17 cellular contexts compared by ENCODE assay signal in genomic region chr4:12409507-12410190, GRCh38.
DNase-seq lines count a peak whose midpoint lies in the region; ATAC-seq, FAIRE-seq and TF ChIP-seq lines count a peak whose summit lies in the region.
"Had no signal": no experiment of that assay in that cellular context is flagged by ENCODE, and none has a peak within 500 bp of the region (broad histone marks: within the 10 kb centered on the region; RNA-seq: fewer than 3 reads in every experiment).

No MANE protein-coding gene starts in this region.

- no peaks in the 10 kb centered on the region for H3K9me2 ChIP-seq in MM.1S (replicated peaks; ENCODE audit: insufficient read depth, low read length)

- H3K36me3 ChIP-seq in MM.1S (replicated peaks; ENCODE audit: insufficient read depth, low read length) = no peaks in the 10 kb centered on the region
- H3K36me3 ChIP-seq in bronchial epithelial cell (ENCODE audit: control insufficient read depth, insufficient read depth, low read length) = no peaks in the 10 kb centered on the region
- no peaks in the 10 kb centered on the region for H3K36me3 ChIP-seq in BE2C
- H3K36me3 ChIP-seq: gastrocnemius medialis had no signal

- no peaks in the 10 kb centered on the region for H3F3A ChIP-seq in MM.1S (ENCODE audit: insufficient read depth, low read length)

- H3K4me3 ChIP-seq in MM.1S (ENCODE audit: low read length) (no peak overlapping the region), bronchial epithelial cell (ENCODE audit: low read depth, low read length) (no peak overlapping the region), BE2C (ENCODE audit: low read depth, low read length) (no peak overlapping the region)
- H3K4me3 ChIP-seq: gastrocnemius medialis had no signal

- H3K27ac ChIP-seq in MM.1S (ENCODE audit: low read length) = no peak overlapping the region
- H3K27ac ChIP-seq: gastrocnemius medialis had no signal

- TF ChIP-seq CTCF in MM.1S (IDR thresholded peaks at IDR 0.05; ENCODE audit: low read length) (peak; percentile 19), bronchial epithelial cell (IDR thresholded peaks at IDR 0.05; ENCODE audit: insufficient read depth, low read length, severe bottlenecking) (peak; percentile 43), BE2C (IDR thresholded peaks at IDR 0.05; ENCODE audit: low read depth, low read length) (no peak)

- H3K9me3 ChIP-seq in MM.1S (replicated peaks; ENCODE audit: insufficient read depth, low read length) (no peaks in the 10 kb centered on the region), BE2C (no peaks in the 10 kb centered on the region)
- H3K9me3 ChIP-seq: gastrocnemius medialis had no signal

- peak; percentile 50 for DNase-seq in DMS53 treated with DMSO at 0.1 percent for 48 hours (lab: John Stamatoyannopoulos, UW; ENCODE audit: unreplicated experiment)
- DNase-seq in MM.1S = peak; percentile 15
- DNase-seq in bronchial epithelial cell (ENCODE audit: low read depth) = peak; percentile 90
- peak; percentile 2 to 63 for DNase-seq in lung microvascular endothelial cell (ENCODE audit: low read depth in 2 of 2)
- DNase-seq in BE2C = no peak
- no peak for DNase-seq in DMS153 treated with DMSO at 0.1 percent for 48 hours (lab: John Stamatoyannopoulos, UW; ENCODE audit: unreplicated experiment)
- DNase-seq in NCI-H2196 treated with DMSO at 0.1 percent for 48 hours (lab: John Stamatoyannopoulos, UW; ENCODE audit: unreplicated experiment) = no peak
- DNase-seq: activated CD8-positive, alpha-beta T cell treated with anti-CD3 and anti-CD28 coated beads for 36 hours; activated gamma-delta T cell; gastrocnemius medialis; NCI-H774; occipital lobe; stimulated activated CD4-positive, alpha-beta T cell treated with anti-CD3 and anti-CD28 coated beads, Interleukin-1b, Interleukin-23, amount 100 ng/mL, for 48 hours; stimulated activated naive B cell treated with anti-CD40 and anti-IgM and Interleukin-4, amounts not matched to agents 10 μg/mL and 1 μg/mL and 100 μg/mL, for 72 hours; T-helper 17 cell had no signal

- H3K4me1 ChIP-seq in MM.1S (ENCODE audit: low read length) = no peaks in the 10 kb centered on the region
- no peaks in the 10 kb centered on the region for H3K4me1 ChIP-seq in BE2C
- H3K4me1 ChIP-seq: gastrocnemius medialis had no signal

- ATAC-seq in HG02610 (IDR thresholded peaks at IDR 0.05; ENCODE audit: unreplicated experiment) = no peak
- ATAC-seq: activated CD8-positive, alpha-beta T cell treated with anti-CD3 and anti-CD28 coated beads for 36 hours; gastrocnemius medialis; left lobe of liver; stimulated activated naive B cell treated with anti-CD40 and anti-IgM and Interleukin-4, amounts not matched to agents 10 μg/mL and 1 μg/mL and 100 μg/mL, for 72 hours; T-helper 17 cell had no signal

- no peaks in the 10 kb centered on the region for H4K20me1 ChIP-seq in MM.1S (ENCODE audit: insufficient read depth, low read length)

- H3K27me3 ChIP-seq in MM.1S (replicated peaks; ENCODE audit: insufficient read depth, low read length) (no peaks in the 10 kb centered on the region), bronchial epithelial cell (ENCODE audit: control insufficient read depth, insufficient read depth, low read length) (no peaks in the 10 kb centered on the region), BE2C (no peaks in the 10 kb centered on the region)
- H3K27me3 ChIP-seq: gastrocnemius medialis had no signal

- H3K4me2 ChIP-seq in MM.1S (ENCODE audit: low read depth, low read length) = no peak overlapping the region

- H2AFZ ChIP-seq in MM.1S (ENCODE audit: low read length) = no peak overlapping the region

- no peaks in the 10 kb centered on the region for H3K79me2 ChIP-seq in MM.1S (ENCODE audit: low read length)

- H3K9ac ChIP-seq in MM.1S (ENCODE audit: low read length) = no peak overlapping the region

- FAIRE-seq in bronchial epithelial cell (lab: Jason Lieb, UNC) = no peak

Comparison
In these comparisons a context has a peak if more than half of its experiments do, and no peak if none do; other contexts are left out.
1. DNase-seq: peak in DMS53 treated with DMSO at 0.1 percent for 48 hours (single experiment), MM.1S (single experiment), bronchial epithelial cell (single experiment) and lung microvascular endothelial cell (2 of 2); none in BE2C (single experiment), DMS153 treated with DMSO at 0.1 percent for 48 hours (single experiment) and NCI-H2196 treated with DMSO at 0.1 percent for 48 hours (single experiment).